In genomic region chr7:47314728-47315601, GRCh38 we compare ENCODE assay signal across 9 cellular contexts.
A peak's percentile ranks its signal among the peaks of the same experiment; 100 is the strongest.
DNase-seq lines count a peak whose midpoint lies in the region; FAIRE-seq and TF ChIP-seq lines count a peak whose summit lies in the region.
"Had no signal": no experiment of that assay in that cellular context is flagged by ENCODE, and none has a peak within 500 bp of the region (broad histone marks: within the 10 kb centered on the region; RNA-seq: fewer than 3 reads in every experiment).

No MANE protein-coding gene starts in this region.

- H3K4me3 ChIP-seq in breast epithelium (peak overlapping the region in 1 of 3 donors; percentile 40), kidney (ENCODE audit: low read length in 2 of 2) (no peak overlapping the region), smooth muscle cell (no peak overlapping the region)

- peaks cover 36% of the 10 kb centered on the region for H4K20me1 ChIP-seq in smooth muscle cell (ENCODE audit: low read depth)

- intact Hi-C loops in breast epithelium (cut with DNase I; ENCODE audit: low total_unique reads), result no loop called here
- intact Hi-C loops in kidney (cut with DNase I), result no loop called here

- WGBS in smooth muscle cell (ENCODE audit: low lambda C conversion rate), result 52% methylated on average over 29 of the region's 29 CpGs

- peaks cover 60% of the 10 kb centered on the region for H3K79me2 ChIP-seq in smooth muscle cell (ENCODE audit: low read depth)

- H3K9ac ChIP-seq in kidney (ENCODE audit: low read length in 2 of 2), result peak overlapping the region in 1 of 2 donors; percentile 12
- H3K9ac ChIP-seq in smooth muscle cell (ENCODE audit: low read depth), result peak overlapping the region; percentile 14

- TF ChIP-seq CTCF in breast epithelium (IDR thresholded peaks at IDR 0.05), result no peak
- TF ChIP-seq CTCF in kidney (IDR thresholded peaks at IDR 0.05; ENCODE audit: borderline replicate concordance, extremely low read depth, insufficient read depth), result no peak
- no peak for TF ChIP-seq CTCF in smooth muscle cell (IDR thresholded peaks at IDR 0.05; ENCODE audit: borderline replicate concordance, insufficient read depth, poor library complexity, severe bottlenecking)

- no peaks in the 10 kb centered on the region for H3K36me3 ChIP-seq in breast epithelium
- H3K36me3 ChIP-seq in kidney (ENCODE audit: control insufficient read depth in 1 of 2, insufficient read depth in 2 of 2, low read length in 2 of 2), result peaks cover 8 to 16% of the 10 kb centered on the region in 2 donors
- peaks cover 3% of the 10 kb centered on the region for H3K36me3 ChIP-seq in smooth muscle cell (ENCODE audit: low read depth)

- peaks cover 9% of the 10 kb centered on the region for H3F3A ChIP-seq in smooth muscle cell (ENCODE audit: low read depth)

- FAIRE-seq in kidney (lab: Jason Lieb, UNC), result no peak

- H3K4me1 ChIP-seq in breast epithelium, result peaks cover 0 to 4% of the 10 kb centered on the region in 2 donors
- peaks cover 19 to 22% of the 10 kb centered on the region in 2 donors for H3K4me1 ChIP-seq in kidney (ENCODE audit: control insufficient read depth in 1 of 2, insufficient read depth in 1 of 2, low read depth in 1 of 2, low read length in 2 of 2)
- H3K4me1 ChIP-seq in smooth muscle cell (ENCODE audit: low read depth), result peaks cover 14% of the 10 kb centered on the region

- H3K27ac ChIP-seq in breast epithelium, result peak overlapping the region; percentile 55 to 70
- H3K27ac ChIP-seq in kidney (ENCODE audit: low read depth in 2 of 2, low read length in 2 of 2), result peak overlapping the region; percentile 71 to 73
- peak overlapping the region; percentile 85 for H3K27ac ChIP-seq in smooth muscle cell (ENCODE audit: low read depth)

- TF ChIP-seq POLR2A in breast epithelium (IDR thresholded peaks at IDR 0.05), result no peak

- no peaks in the 10 kb centered on the region for H3K27me3 ChIP-seq in breast epithelium
- no peaks in the 10 kb centered on the region for H3K27me3 ChIP-seq in smooth muscle cell (ENCODE audit: low read depth)

- peak; percentile 54 for DNase-seq in GM03348 (ENCODE audit: low spot score)
- no peak for DNase-seq in breast epithelium (ENCODE audit: low spot score in 2 of 2)
- peak; percentile 89 for DNase-seq in kidney
- DNase-seq in smooth muscle cell (lab: John Stamatoyannopoulos, UW; ENCODE audit: unreplicated experiment), result no peak
- DNase-seq in mucosa of gallbladder (ENCODE audit: low spot score), result no peak
- DNase-seq in activated effector memory CD4-positive, alpha-beta T cell treated with Interleukin-2 at 50 U/mL for 16 hours, result no peak
- DNase-seq in amniotic stem cell (lab: John Stamatoyannopoulos, UW), result no peak
- DNase-seq in DMS79 (lab: John Stamatoyannopoulos, UW), result no peak
- DNase-seq: NCI-H2029 had no signal

- H3K9me3 ChIP-seq in breast epithelium, result no peaks in the 10 kb centered on the region
- no peaks in the 10 kb centered on the region for H3K9me3 ChIP-seq in kidney (ENCODE audit: control insufficient read depth in 1 of 2, low read length in 2 of 2)
- no peaks in the 10 kb centered on the region for H3K9me3 ChIP-seq in smooth muscle cell (replicated peaks; ENCODE audit: low read depth)

- peak overlapping the region; percentile 67 for H3K4me2 ChIP-seq in smooth muscle cell

- H2AFZ ChIP-seq in smooth muscle cell (ENCODE audit: low read depth), result no peak overlapping the region

Comparison
In these comparisons a context has a peak if more than half of its experiments do, and no peak if none do; other contexts are left out.
1. DNase-seq: peak in GM03348 (single experiment) and kidney (single experiment); none in breast epithelium (0 of 2), smooth muscle cell (single experiment), mucosa of gallbladder (single experiment), activated effector memory CD4-positive, alpha-beta T cell treated with Interleukin-2 at 50 U/mL for 16 hours (single experiment), amniotic stem cell (single experiment) and DMS79 (single experiment).
2. Peak in every context shown above with its lines, with median percentiles within 50 percentile points of each other: H3K27ac ChIP-seq.